Comparison of ENCODE assay signal across 12 cellular contexts in genomic region chr4:40264497-40264896, GRCh38.
DNase-seq lines count a peak whose midpoint lies in the region; ATAC-seq, FAIRE-seq and TF ChIP-seq lines count a peak whose summit lies in the region.
"Had no signal": no experiment of that assay in that cellular context is flagged by ENCODE, and none has a peak within 500 bp of the region (broad histone marks: within the 10 kb centered on the region; RNA-seq: fewer than 3 reads in every experiment).

No MANE protein-coding gene starts in this region.

- no peak overlapping the region for H2BK20ac ChIP-seq in H1 (ENCODE audit: low read length)

- H2AK5ac ChIP-seq in H1 (ENCODE audit: low read depth, low read length) = no peak overlapping the region

- H3K56ac ChIP-seq in H1 (replicated peaks; ENCODE audit: insufficient read length, low read depth, low read length) = no peak overlapping the region

- TF ChIP-seq CTCF in H1 (IDR thresholded peaks at IDR 0.05; ENCODE audit: control extremely low read depth in 1 of 3, insufficient read depth in 1 of 3, low read depth in 1 of 3, low read length in 3 of 3) = no peak

- H3K9me3 ChIP-seq in H1 (ENCODE audit: insufficient read depth in 2 of 2, low read depth in 1 of 2, low read length in 1 of 2) = no peaks in the 10 kb centered on the region
- H3K9me3 ChIP-seq: adrenal gland had no signal

- H2BK120ac ChIP-seq in H1 (replicated peaks; ENCODE audit: low read depth, low read length) = no peak overlapping the region

- CTCF ChIA-PET in H1 (lab: Charles Lee; ENCODE audit: partially characterized antibody) = interaction anchor here (0.6 to 1.8 kb wide), 4 partner anchors 8 to 52 kb away, joined by 3 to 4 read pairs (median 4); no protein-coding TSS in a partner anchor

- H2BK12ac ChIP-seq in H1 (ENCODE audit: low read depth, low read length) = no peak overlapping the region

- no peak overlapping the region for H3K4ac ChIP-seq in H1 (replicated peaks; ENCODE audit: insufficient read length, low read depth, low read length)

- H3K27me3 Mint-ChIP-seq in activated CD4-positive, alpha-beta T cell treated with anti-CD3 and anti-CD28 coated beads, Interleukin-2, amount 10 ng/mL, durations not matched to agents 24 days and 14 days = no peaks in the 10 kb centered on the region
- H3K27me3 Mint-ChIP-seq: IgD-negative memory B cell; stimulated activated naive B cell treated with anti-CD40 and anti-IgM and Interleukin-4, amounts not matched to agents 10 μg/mL and 1 μg/mL and 100 μg/mL, for 72 hours had no signal

- H3K18ac ChIP-seq in H1 (ENCODE audit: extremely low read depth, low read length) = no peak overlapping the region

- peaks cover 1 to 10% (median 4%) of the 10 kb centered on the region in 4 experiments; a peak in 2 of 7 replicates for H3K4me1 ChIP-seq in H1 (replicated peaks in 1 of 4; ENCODE audit: control insufficient read depth in 3 of 4, insufficient read depth in 4 of 4, low read length in 3 of 4)
- H3K4me1 ChIP-seq: adrenal gland had no signal

- H3K27me3 ChIP-seq in H1 (replicated peaks in 1 of 4; ENCODE audit: control insufficient read depth in 3 of 4, extremely low read depth in 1 of 4, insufficient read depth in 3 of 4, low read length in 3 of 4) = no peaks in the 10 kb centered on the region
- H3K27me3 ChIP-seq: adrenal gland had no signal

- WGBS in H1 (ENCODE audit: extremely low coverage in 1 of 2, insufficient coverage in 1 of 2, insufficient read length in 1 of 2, insufficient replicate concordance in 2 of 2, low coverage in 1 of 2, low lambda C conversion rate in 2 of 2, missing lambda C conversion rate in 1 of 2), 2 experiments = 74% methylated on average over 6 of the region's 6 CpGs; no CpG with 5 or more reads in 1 of the 2 experiments

- H3K79me2 ChIP-seq in H1 (ENCODE audit: control insufficient read depth in 1 of 2, insufficient read depth in 2 of 2, low read length in 2 of 2) = no peaks in the 10 kb centered on the region

- no peak for FAIRE-seq in H1 (lab: Jason Lieb, UNC)
- FAIRE-seq: frontal cortex had no signal

- H4K91ac ChIP-seq in H1 (replicated peaks; ENCODE audit: insufficient read length, low read length) = no peak overlapping the region

- no peaks in the 10 kb centered on the region for H3K79me1 ChIP-seq in H1 (ENCODE audit: low read depth, low read length)

- no peak overlapping the region for H2BK15ac ChIP-seq in H1 (ENCODE audit: low read length)

- no peak overlapping the region for H3K4me3 Mint-ChIP-seq in activated CD4-positive, alpha-beta T cell treated with anti-CD3 and anti-CD28 coated beads, Interleukin-2, amount 10 ng/mL, durations not matched to agents 24 days and 14 days
- H3K4me3 Mint-ChIP-seq: IgD-negative memory B cell had no signal

- TF ChIP-seq POLR2A in H1 (IDR thresholded peaks at IDR 0.05; ENCODE audit: control extremely low read depth in 1 of 2, low read depth in 2 of 2, low read length in 2 of 2) = no peak

- no peak overlapping the region for H3K23ac ChIP-seq in H1 (ENCODE audit: insufficient read length)

- no peak overlapping the region for H2AFZ ChIP-seq in H1 (ENCODE audit: low read length)

- no peak overlapping the region for H3K27ac ChIP-seq in H1 (ENCODE audit: low read depth, low read length)
- H3K27ac ChIP-seq: adrenal gland had no signal

- no peak overlapping the region for H3K4me3 ChIP-seq in H1 (ENCODE audit: extremely low read depth in 1 of 4, insufficient read depth in 2 of 4, low read depth in 3 of 4, low read length in 4 of 4)
- H3K4me3 ChIP-seq: adrenal gland had no signal

- H3K9me3 Mint-ChIP-seq in activated CD4-positive, alpha-beta T cell treated with anti-CD3 and anti-CD28 coated beads, Interleukin-2, amount 10 ng/mL, durations not matched to agents 24 days and 14 days = no peaks in the 10 kb centered on the region
- H3K9me3 Mint-ChIP-seq: IgD-negative memory B cell; stimulated activated naive B cell treated with anti-CD40 and anti-IgM and Interleukin-4, amounts not matched to agents 10 μg/mL and 1 μg/mL and 100 μg/mL, for 72 hours had no signal

- H3K23me2 ChIP-seq in H1 (ENCODE audit: low read depth, low read length) = no peaks in the 10 kb centered on the region

- H4K8ac ChIP-seq in H1 (ENCODE audit: extremely low read depth, insufficient read depth, low read length) = no peak overlapping the region

- peaks cover 2% of the 10 kb centered on the region for H3K36me3 Mint-ChIP-seq in activated CD4-positive, alpha-beta T cell treated with anti-CD3 and anti-CD28 coated beads, Interleukin-2, amount 10 ng/mL, durations not matched to agents 24 days and 14 days (ENCODE audit: low read depth)
- H3K36me3 Mint-ChIP-seq: stimulated activated naive B cell treated with anti-CD40 and anti-IgM and Interleukin-4, amounts not matched to agents 10 μg/mL and 1 μg/mL and 100 μg/mL, for 72 hours had no signal

- no peaks in the 10 kb centered on the region for H3K36me3 ChIP-seq in H1 (ENCODE audit: control insufficient read depth in 2 of 4, insufficient read depth in 4 of 4, low read length in 3 of 4)
- H3K36me3 ChIP-seq: adrenal gland had no signal

- H3K4me1 Mint-ChIP-seq in activated CD4-positive, alpha-beta T cell treated with anti-CD3 and anti-CD28 coated beads, Interleukin-2, amount 10 ng/mL, durations not matched to agents 24 days and 14 days = peaks cover 29% of the 10 kb centered on the region

- ATAC-seq in HG03432 (IDR thresholded peaks at IDR 0.05; ENCODE audit: unreplicated experiment) = no peak
- no peak for ATAC-seq in GM21825 (IDR thresholded peaks at IDR 0.05; ENCODE audit: unreplicated experiment)

- H3K9ac ChIP-seq in H1 (replicated peaks in 1 of 4; ENCODE audit: extremely low read depth in 1 of 4, low read depth in 3 of 4, low read length in 3 of 4) = no peak overlapping the region

- H3K4me2 ChIP-seq in H1 (ENCODE audit: insufficient read depth in 1 of 2, low read depth in 2 of 2, low read length in 2 of 2) = no peak overlapping the region

- H2BK5ac ChIP-seq in H1 (ENCODE audit: low read depth, low read length) = no peak overlapping the region

- no peak for TF ChIP-seq RAD21 in H1 (IDR thresholded peaks at IDR 0.05 in 1 of 2, conservative IDR thresholded peaks at IDR 0.05 in 1 of 2; ENCODE audit: low read depth in 2 of 2, low read length in 2 of 2)

- POLR2A ChIA-PET in H1 (lab: Charles Lee; ENCODE audit: partially characterized antibody) = no interaction called here

- peak overlapping the region; percentile 13 for H3K27ac Mint-ChIP-seq in activated CD4-positive, alpha-beta T cell treated with anti-CD3 and anti-CD28 coated beads, Interleukin-2, amount 10 ng/mL, durations not matched to agents 24 days and 14 days
- H3K27ac Mint-ChIP-seq: stimulated activated naive B cell treated with anti-CD40 and anti-IgM and Interleukin-4, amounts not matched to agents 10 μg/mL and 1 μg/mL and 100 μg/mL, for 72 hours had no signal

- no peak overlapping the region for H3K14ac ChIP-seq in H1 (ENCODE audit: insufficient read length)

- H4K20me1 ChIP-seq in H1 (replicated peaks in 1 of 2; ENCODE audit: control insufficient read depth in 1 of 2, insufficient read depth in 2 of 2, low read length in 2 of 2) = no peaks in the 10 kb centered on the region

- no peak overlapping the region for H4K5ac ChIP-seq in H1 (ENCODE audit: insufficient read length, low read depth, low read length)

- DNase-seq in activated CD4-positive, alpha-beta T cell treated with anti-CD3 and anti-CD28 coated beads, Interleukin-2, amount 10 ng/mL, durations not matched to agents 24 days and 14 days = no peak
- no peak for DNase-seq in activated CD4-positive, alpha-beta T cell treated with anti-CD3 and anti-CD28 coated beads, Interleukin-2, amount 50 U/mL, for 4 hours
- peak; percentile 61 for DNase-seq in NCI-H460 (ENCODE audit: extremely low read depth, low read depth)
- no peak for DNase-seq in H1 (ENCODE audit: low read depth in 1 of 2, low spot score in 2 of 2)
- peak; percentile 61 for DNase-seq in renal cortical epithelial cell (ENCODE audit: low read depth)
- no peak for DNase-seq in NCI-H2029 treated with DMSO at 0.1 percent for 48 hours (lab: John Stamatoyannopoulos, UW)
- DNase-seq: stimulated activated naive B cell treated with anti-CD40 and anti-IgM and Interleukin-4, amounts not matched to agents 10 μg/mL and 1 μg/mL and 100 μg/mL, for 72 hours had no signal

- no peak for TF ChIP-seq EP300 in H1 (IDR thresholded peaks at IDR 0.05; ENCODE audit: borderline replicate concordance in 1 of 2, low read depth in 2 of 2, low read length in 2 of 2)

- intact Hi-C loops in activated CD4-positive, alpha-beta T cell treated with anti-CD3 and anti-CD28 coated beads, Interleukin-2, amount 10 ng/mL, durations not matched to agents 24 days and 14 days (cut with micrococcal nuclease) = no loop called here

TF ChIP-seq in H1, 55 proteins besides CTCF, POLR2A, EP300 and RAD21:
- TF ChIP-seq CBX8 (IDR thresholded peaks at IDR 0.05; ENCODE audit: borderline replicate concordance, low read depth, low read length) = no peak
- TF ChIP-seq KDM1A (IDR thresholded peaks at IDR 0.05; ENCODE audit: borderline replicate concordance, low read length) = no peak
- peak; percentile 80 for TF ChIP-seq CEBPB (IDR thresholded peaks at IDR 0.05; ENCODE audit: low read depth, low read length)
- no peak for TF ChIP-seq CREB1 (IDR thresholded peaks at IDR 0.05)

Comparison
In these comparisons a context has a peak if more than half of its experiments do, and no peak if none do; other contexts are left out.
1. DNase-seq: peak in NCI-H460 (single experiment) and renal cortical epithelial cell (single experiment); none in activated CD4-positive, alpha-beta T cell treated with anti-CD3 and anti-CD28 coated beads, Interleukin-2, amount 10 ng/mL, durations not matched to agents 24 days and 14 days (single experiment), activated CD4-positive, alpha-beta T cell treated with anti-CD3 and anti-CD28 coated beads, Interleukin-2, amount 50 U/mL, for 4 hours (0 of 2), H1 (0 of 2) and NCI-H2029 treated with DMSO at 0.1 percent for 48 hours (single experiment).